In genomic region chr2:172381275-172381608, GRCh38 we compare ENCODE assay signal across 23 cellular contexts. TPM values are rescaled to one million over a fixed set of nuclear protein-coding genes. Genes with fewer than 3 reads are reported as not detected.
DNase-seq lines count a peak whose midpoint lies in the region; ATAC-seq and TF ChIP-seq lines count a peak whose summit lies in the region.
"Had no signal": no experiment of that assay in that cellular context is flagged by ENCODE, and none has a peak within 500 bp of the region (broad histone marks: within the 10 kb centered on the region; RNA-seq: fewer than 3 reads in every experiment).

No MANE protein-coding gene starts in this region.

- H3K4me3 Mint-ChIP-seq in T-helper 17 cell (no peak overlapping the region), MCF 10A (ENCODE audit: unreplicated experiment) (no peak overlapping the region)
- H3K4me3 Mint-ChIP-seq: activated naive CD8-positive, alpha-beta T cell treated with anti-CD3 and anti-CD28 coated beads for 36 hours; effector memory CD8-positive, alpha-beta T cell; memory B cell; stimulated activated naive CD8-positive, alpha-beta T cell treated with anti-CD3 and anti-CD28 coated beads, Interleukin-15, Interleukin-2, amounts not matched to agents 100 ng/mL and 50 ng/mL, for 24 hours had no signal

- peak overlapping the region; percentile 69 for H3K27ac Mint-ChIP-seq in T-helper 17 cell
- H3K27ac Mint-ChIP-seq in MCF 10A (ENCODE audit: low read depth, unreplicated experiment) = no peak overlapping the region
- H3K27ac Mint-ChIP-seq: activated naive CD8-positive, alpha-beta T cell treated with anti-CD3 and anti-CD28 coated beads for 36 hours; memory B cell; stimulated activated naive CD8-positive, alpha-beta T cell treated with anti-CD3 and anti-CD28 coated beads, Interleukin-15, Interleukin-2, amounts not matched to agents 100 ng/mL and 50 ng/mL, for 24 hours had no signal

- POLR2A ChIA-PET in MCF 10A (lab: Yijun Ruan, JAX) = no interaction called here

- peak; percentile 25 for ATAC-seq in left ventricle myocardium superior
- ATAC-seq in Right ventricle myocardium superior (ENCODE audit: poor library complexity) = no peak
- ATAC-seq in T-helper 17 cell = no peak
- ATAC-seq in GM18519 (IDR thresholded peaks at IDR 0.05; ENCODE audit: low FRiP score, unreplicated experiment) = no peak
- ATAC-seq: effector memory CD8-positive, alpha-beta T cell; gastrocnemius medialis; HCT116; SK-N-SH treated with all-trans-retinoic acid at 6 μM for 48 hours had no signal

- H3K9me3 ChIP-seq in T-helper 17 cell (ENCODE audit: control insufficient read depth, low read length, poor library complexity, severe bottlenecking) (no peaks in the 10 kb centered on the region), iPS-20b (ENCODE audit: insufficient read depth, low read depth, low read length) (peaks cover 4% of the 10 kb centered on the region; the same call in 1 of the 2 replicates)
- H3K9me3 ChIP-seq: gastrocnemius medialis, ovary, right atrium auricular region had no signal

- H3K27me3 Mint-ChIP-seq in T-helper 17 cell (peaks cover 15% of the 10 kb centered on the region), MCF 10A (ENCODE audit: insufficient read depth, unreplicated experiment) (no peaks in the 10 kb centered on the region)
- H3K27me3 Mint-ChIP-seq: activated naive CD8-positive, alpha-beta T cell treated with anti-CD3 and anti-CD28 coated beads for 36 hours; stimulated activated naive CD8-positive, alpha-beta T cell treated with anti-CD3 and anti-CD28 coated beads, Interleukin-15, Interleukin-2, amounts not matched to agents 100 ng/mL and 50 ng/mL, for 24 hours had no signal

- H3K27ac ChIP-seq in iPS-20b (ENCODE audit: low read length) = peak overlapping the region; percentile 96
- H3K27ac ChIP-seq: esophagus muscularis mucosa, gastrocnemius medialis, ovary, right atrium auricular region had no signal

- no peaks in the 10 kb centered on the region for H3K9me3 Mint-ChIP-seq in MCF 10A (ENCODE audit: unreplicated experiment)
- H3K9me3 Mint-ChIP-seq: memory B cell had no signal

- intact Hi-C loops in left ventricle myocardium superior (cut with micrococcal nuclease) (no loop called here), Right ventricle myocardium superior (cut with DNase I) (no loop called here), MCF 10A (cut with micrococcal nuclease) (no loop called here)

- H3K4me3 ChIP-seq in iPS-20b (ENCODE audit: low read length) = peak overlapping the region; percentile 56
- H3K4me3 ChIP-seq: esophagus muscularis mucosa, gastrocnemius medialis, ovary, right atrium auricular region, tibial nerve had no signal

- DNase-seq in left ventricle myocardium superior = no peak
- no peak for DNase-seq in Right ventricle myocardium superior
- DNase-seq in T-helper 17 cell = no peak
- no peak for DNase-seq in ureter (ENCODE audit: low spot score)
- no peak for DNase-seq in NCI-H748 (lab: John Stamatoyannopoulos, UW; ENCODE audit: unreplicated experiment)
- DNase-seq in MCF 10A (ENCODE audit: unreplicated experiment) = no peak
- DNase-seq: activated CD4-positive, alpha-beta T cell treated with anti-CD3 and anti-CD28 coated beads, Interleukin-2, amount 50 U/mL, for 48 hours; activated CD4-positive, CD25-positive, alpha-beta regulatory T cell; activated naive CD8-positive, alpha-beta T cell treated with anti-CD3 and anti-CD28 coated beads for 36 hours; effector memory CD8-positive, alpha-beta T cell; gastrocnemius medialis; ovary; stimulated activated CD4-positive, alpha-beta T cell treated with anti-CD3 and anti-CD28 coated beads, Interleukin-4, amount 100 ng/mL, for 4 hours; T-helper 9 cell had no signal

- CTCF ChIA-PET in MCF 10A (lab: Yijun Ruan, JAX) = no interaction called here

- H3K36me3 Mint-ChIP-seq in T-helper 17 cell (ENCODE audit: low read depth) = peaks cover 4% of the 10 kb centered on the region
- H3K36me3 Mint-ChIP-seq in MCF 10A (ENCODE audit: insufficient read depth, unreplicated experiment) = no peaks in the 10 kb centered on the region
- H3K36me3 Mint-ChIP-seq: activated naive CD8-positive, alpha-beta T cell treated with anti-CD3 and anti-CD28 coated beads for 36 hours had no signal

- H3K4me1 ChIP-seq in iPS-20b (ENCODE audit: insufficient read depth, low read length) = peaks cover 20% of the 10 kb centered on the region; the same call in 1 of the 2 replicates

- H3K9ac ChIP-seq in iPS-20b (ENCODE audit: low read depth, low read length) = peak overlapping the region; percentile 91

- no peaks in the 10 kb centered on the region for H3K27me3 ChIP-seq in iPS-20b (ENCODE audit: insufficient read depth, low read length)
- H3K27me3 ChIP-seq: esophagus muscularis mucosa, gastrocnemius medialis, ovary, right atrium auricular region, tibial nerve had no signal

- no peaks in the 10 kb centered on the region for H3K36me3 ChIP-seq in iPS-20b (ENCODE audit: insufficient read depth, low read depth, low read length)
- H3K36me3 ChIP-seq: esophagus muscularis mucosa, gastrocnemius medialis, ovary, right atrium auricular region, tibial nerve had no signal

- no peak for TF ChIP-seq CTCF in MCF 10A (IDR thresholded peaks at IDR 0.05; ENCODE audit: unreplicated experiment)

- H3K4me1 Mint-ChIP-seq in T-helper 17 cell (peaks cover 2% of the 10 kb centered on the region), MCF 10A (ENCODE audit: insufficient read depth, unreplicated experiment) (no peaks in the 10 kb centered on the region)
- H3K4me1 Mint-ChIP-seq: activated naive CD8-positive, alpha-beta T cell treated with anti-CD3 and anti-CD28 coated beads for 36 hours had no signal

- no TSS peak for BruUV-seq in MCF 10A (replicated peaks; lab: Mats Ljungman, UMichigan)

RNA-seq across cellular contexts. Expression of gene ITGA6, which starts 46.1 kb away (rescaled TPM):
- total RNA-seq in left ventricle myocardium superior (54.8 TPM), Right ventricle myocardium superior (44.4 TPM), T-helper 17 cell (10 to 100 TPM; 61.7 to 79.5 TPM), ureter (109 TPM), MCF 10A (2022) (315 and 323 TPM in 2 replicates)
